In the genomic region with DNA sequence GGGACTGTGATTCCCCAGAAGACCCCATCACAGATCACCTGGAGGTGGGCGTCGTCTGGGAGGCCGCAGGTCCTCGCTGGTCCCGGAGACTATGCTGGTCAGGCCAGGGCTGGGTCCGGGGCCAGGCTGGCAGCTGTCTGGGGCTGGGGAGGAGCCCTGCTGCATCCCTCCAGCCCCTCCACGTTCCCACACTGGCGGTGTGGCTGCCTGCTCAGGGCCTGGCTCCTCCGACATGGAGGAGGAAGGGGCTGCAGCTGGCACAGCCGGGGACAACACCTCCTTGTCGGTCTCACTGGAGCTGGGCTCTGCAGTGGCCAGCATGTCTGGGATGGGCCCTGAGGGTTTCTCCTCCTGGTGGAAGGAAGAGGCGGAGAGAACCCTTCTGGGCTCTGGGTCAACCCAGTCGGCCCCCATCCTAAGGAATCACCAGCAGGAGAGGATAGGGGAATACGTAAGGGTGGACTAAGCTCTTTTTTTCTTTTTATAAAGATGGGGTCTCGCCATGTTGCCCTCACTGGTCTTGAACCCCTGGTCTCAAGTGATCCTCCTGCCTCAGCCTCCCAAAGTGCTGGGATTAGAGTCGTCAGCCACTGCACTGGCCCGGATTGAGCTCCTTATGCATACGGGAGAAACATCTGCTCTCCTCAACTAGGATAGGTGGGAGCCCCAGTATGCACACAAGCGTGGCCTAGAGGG, we compare ENCODE assay signal across 8 cellular contexts. TPM values are rescaled to one million over a fixed set of nuclear protein-coding genes. Genes with fewer than 3 reads are reported as not detected.
DNase-seq lines count a peak whose midpoint lies in the region; ATAC-seq and TF ChIP-seq lines count a peak whose summit lies in the region.

No MANE protein-coding gene starts in this region.

- peak overlapping the region; percentile 94 to 100 for H3K27ac Mint-ChIP-seq in natural killer cell

- peak overlapping the region; percentile 99 for H3K4me2 ChIP-seq in Loucy (ENCODE audit: low read depth, low read length, poor library complexity, severe bottlenecking)

- no peaks in the 10 kb centered on the region for H4K20me1 ChIP-seq in Loucy (ENCODE audit: insufficient read depth, low read length, poor library complexity, severe bottlenecking)

- no peak for TF ChIP-seq CTCF in BE2C (IDR thresholded peaks at IDR 0.05; ENCODE audit: low read depth, low read length)
- TF ChIP-seq CTCF in Loucy (conservative IDR thresholded peaks at IDR 0.05; ENCODE audit: low read length): no peak
- no peak for TF ChIP-seq CTCF in natural killer cell (IDR thresholded peaks at IDR 0.05)

- H3K9me2 ChIP-seq in Loucy (replicated peaks; ENCODE audit: low read depth, low read length): no peaks in the 10 kb centered on the region

- H3K36me3 Mint-ChIP-seq in natural killer cell: no peaks in the 10 kb centered on the region

- H3K36me3 ChIP-seq in BE2C: peaks cover 8% of the 10 kb centered on the region; the same call in 1 of the 2 replicates
- H3K36me3 ChIP-seq in Loucy (ENCODE audit: insufficient read depth, low read length): no peaks in the 10 kb centered on the region

- no peaks in the 10 kb centered on the region for H3K27me3 Mint-ChIP-seq in natural killer cell (ENCODE audit: low read depth in 2 of 2)

- intact Hi-C loops in natural killer cell (cut with micrococcal nuclease): loop anchor here (10.0 kb wide), 1 partner anchor 98 kb away; the partner anchor contains the start of gene MARCHF2

- H3K9ac ChIP-seq in Loucy (ENCODE audit: low read depth, low read length, poor library complexity, severe bottlenecking): peak overlapping the region; percentile 93

- H3K9me3 ChIP-seq in BE2C: no peaks in the 10 kb centered on the region
- H3K9me3 ChIP-seq in Loucy (ENCODE audit: insufficient read depth, low read depth, low read length): no peaks in the 10 kb centered on the region

- DNase-seq in BE2C: no peak
- DNase-seq in dermis blood vessel endothelial cell: peak; percentile 10
- DNase-seq in natural killer cell: no peak
- no peak for DNase-seq in stimulated activated CD4-positive, alpha-beta T cell treated with anti-CD3 and anti-CD28 coated beads, Interleukin-4, amount 100 ng/mL, for 1 hour
- DNase-seq in epidermal melanocyte (ENCODE audit: insufficient read length, low spot score): no peak
- no peak for DNase-seq in DMS79 treated with DMSO at 0.1 percent for 48 hours (lab: John Stamatoyannopoulos, UW)

- peak overlapping the region; percentile 89 for H2AFZ ChIP-seq in Loucy (ENCODE audit: low read length)

- no peak for ATAC-seq in natural killer cell
- ATAC-seq in HG02870 (IDR thresholded peaks at IDR 0.05; ENCODE audit: unreplicated experiment): no peak

- H3K4me3 Mint-ChIP-seq in natural killer cell: peak overlapping the region; percentile 97

- no peaks in the 10 kb centered on the region; the same call in 1 of the 2 replicates for H3K4me1 ChIP-seq in BE2C
- peaks cover 37% of the 10 kb centered on the region for H3K4me1 ChIP-seq in Loucy (ENCODE audit: insufficient read depth, low read length, poor library complexity, severe bottlenecking)

- H3K4me3 ChIP-seq in BE2C (ENCODE audit: low read depth, low read length) (peak overlapping the region; percentile 66), Loucy (ENCODE audit: low read length, poor library complexity, severe bottlenecking) (peak overlapping the region; percentile 82)

- H3K4me1 Mint-ChIP-seq in natural killer cell: peaks cover 34 to 53% of the 10 kb centered on the region in 2 donors

- H3K27me3 ChIP-seq in BE2C (no peaks in the 10 kb centered on the region), Loucy (ENCODE audit: insufficient read depth, low read length, poor library complexity, severe bottlenecking) (no peaks in the 10 kb centered on the region)

- peaks cover 14% of the 10 kb centered on the region; the same call in 1 of the 2 replicates for H3K79me2 ChIP-seq in Loucy (ENCODE audit: insufficient read depth, low read length)

- no peaks in the 10 kb centered on the region for H3K9me3 Mint-ChIP-seq in natural killer cell

- no peaks in the 10 kb centered on the region for H3F3A ChIP-seq in Loucy (ENCODE audit: low read depth)

RNA-seq across cellular contexts. Expression of gene ZNF414, which starts 0.8 kb away (rescaled TPM):
- polyA plus RNA-seq in BE2C (2012; ENCODE audit: insufficient read depth, insufficient read length, low read depth): 46.8 TPM
- total RNA-seq in dermis blood vessel endothelial cell (2.0 and 8.6 TPM in 2 replicates), natural killer cell (10 to 100 TPM; 42.1 to 46.4 (median 42.3) TPM)

RNA-seq across cellular contexts. Expression of gene PRAM1, which starts 10.7 kb away (rescaled TPM):
- not detected for polyA plus RNA-seq in BE2C (2012; ENCODE audit: insufficient read depth, insufficient read length, low read depth)
- total RNA-seq in dermis blood vessel endothelial cell: not detected in 2 replicates
- 10 to 100 TPM in 1 of 3 donors, 1 to 10 TPM in 2; 7.7 to 17.5 (median 9.0) TPM for total RNA-seq in natural killer cell
